In the genomic region with DNA sequence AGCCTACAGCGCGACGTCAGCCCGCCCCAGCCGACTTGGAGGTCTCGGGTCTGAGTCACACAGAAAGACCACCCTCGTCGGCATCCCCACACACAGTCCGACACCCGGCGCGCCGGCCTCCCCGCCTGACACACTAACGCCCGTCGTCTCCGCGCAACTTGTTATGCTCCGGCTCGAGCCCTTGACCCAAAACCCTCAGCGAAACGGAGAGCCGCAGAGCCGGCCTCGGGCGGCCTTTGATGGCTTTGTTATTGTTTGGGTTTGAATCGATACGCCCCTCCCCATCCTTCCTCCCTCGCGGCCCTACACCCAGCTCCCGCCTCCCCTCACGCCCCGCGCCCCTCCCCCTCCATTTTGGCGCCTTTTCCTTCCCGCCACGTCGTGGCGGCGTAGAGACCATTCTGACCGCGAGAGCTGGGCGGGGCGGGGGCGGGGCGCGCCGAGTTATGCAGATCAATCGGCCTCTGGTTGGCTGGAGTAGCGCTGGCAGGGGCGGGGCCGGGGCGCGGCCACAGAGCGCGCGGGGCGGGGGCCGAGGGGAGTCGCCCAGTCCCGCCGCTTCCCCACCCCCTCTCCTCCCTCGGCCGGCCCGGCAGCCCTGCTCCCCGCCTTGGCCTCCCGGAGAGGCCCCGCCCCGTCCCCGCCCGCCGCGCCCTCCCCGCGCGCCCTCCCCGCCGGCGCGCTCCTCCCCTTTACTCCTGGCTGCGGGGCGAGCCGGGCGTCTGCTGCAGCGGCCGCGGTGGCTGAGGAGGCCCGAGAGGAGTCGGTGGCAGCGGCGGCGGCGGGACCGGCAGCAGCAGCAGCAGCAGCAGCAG, we compare ENCODE assay signal across 1 cellular context.
TF ChIP-seq lines count a peak whose summit lies in the region.

TSS of gene PIM1 (plus strand) at position 695 of the 815 bp plus-strand sequence. CDS start 424 bp downstream, outside the sequence.

TF ChIP-seq in HCT116, 20 proteins besides CTCF, POLR2A, EP300 and RAD21:
- no peak for TF ChIP-seq ZBTB33 (IDR thresholded peaks at IDR 0.05; ENCODE audit: extremely low read depth, insufficient replicate concordance, low read length)
- peak; percentile 70 for TF ChIP-seq SP1 (IDR thresholded peaks at IDR 0.05; ENCODE audit: low read depth)
- TF ChIP-seq, protein P1, sequence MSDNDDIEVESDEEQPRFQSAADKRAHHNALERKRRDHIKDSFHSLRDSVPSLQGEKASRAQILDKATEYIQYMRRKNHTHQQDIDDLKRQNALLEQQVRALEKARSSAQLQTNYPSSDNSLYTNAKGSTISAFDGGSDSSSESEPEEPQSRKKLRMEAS (IDR thresholded peaks at IDR 0.05): peak; percentile 87
- no peak for TF ChIP-seq SIN3A (IDR thresholded peaks at IDR 0.05; ENCODE audit: low read depth)
- TF ChIP-seq ATF3 (IDR thresholded peaks at IDR 0.05): no peak
- TF ChIP-seq YY1 (IDR thresholded peaks at IDR 0.05; ENCODE audit: extremely low read depth, insufficient replicate concordance, low read depth, low read length): no peak
- TF ChIP-seq EZH2phosphoT487 (IDR thresholded peaks at IDR 0.05; ENCODE audit: borderline replicate concordance): no peak
- TF ChIP-seq ELF1 (IDR thresholded peaks at IDR 0.05; ENCODE audit: borderline replicate concordance, low read depth): no peak
- TF ChIP-seq ZNF274 (IDR thresholded peaks at IDR 0.05; ENCODE audit: low read depth, low read length): no peak
- TF ChIP-seq JUND (IDR thresholded peaks at IDR 0.05): no peak
- peak; percentile 71 for TF ChIP-seq EGR1 (IDR thresholded peaks at IDR 0.05; ENCODE audit: low read depth)
- TF ChIP-seq EZH2 (IDR thresholded peaks at IDR 0.05): no peak
- TF ChIP-seq SRF (IDR thresholded peaks at IDR 0.05; ENCODE audit: low read depth): no peak
- TF ChIP-seq FOSL1 (IDR thresholded peaks at IDR 0.05; ENCODE audit: low read depth): no peak
- no peak for TF ChIP-seq REST (IDR thresholded peaks at IDR 0.05; ENCODE audit: low read depth)
- TF ChIP-seq TCF7L2 (IDR thresholded peaks at IDR 0.05; ENCODE audit: borderline replicate concordance, extremely low read depth, insufficient read depth, insufficient read length): peak; percentile 83
- TF ChIP-seq ZFX (IDR thresholded peaks at IDR 0.05): no peak
- TF ChIP-seq CBX3 (IDR thresholded peaks at IDR 0.05; ENCODE audit: low read depth): peak; percentile 62; the same call in 1 of the 2 replicates
- no peak for TF ChIP-seq CEBPB (IDR thresholded peaks at IDR 0.05; ENCODE audit: low read depth)
- TF ChIP-seq POLR2AphosphoS5 (IDR thresholded peaks at IDR 0.05; ENCODE audit: low read depth, low read length): peak; percentile 72
